23 cellular contexts compared by ENCODE assay signal in the genomic region with DNA sequence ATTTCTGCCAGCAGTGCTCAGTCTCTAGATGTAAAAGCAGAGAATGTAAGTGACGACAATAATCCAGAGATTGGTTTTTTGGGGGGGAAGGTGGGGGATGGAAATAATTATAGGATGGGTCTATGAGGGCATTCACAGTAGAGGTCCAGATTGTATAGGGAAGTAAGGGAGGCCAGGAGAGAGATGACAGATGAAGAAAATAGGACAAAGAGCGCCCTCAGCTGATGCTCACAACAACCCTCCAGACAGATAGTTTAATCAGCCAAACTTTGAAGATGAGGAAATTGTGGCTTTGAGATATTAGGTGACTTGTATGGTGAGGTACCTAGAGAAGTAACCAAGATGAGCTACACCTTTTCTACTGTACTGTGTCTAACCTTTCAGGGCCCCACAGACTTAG.
DNase-seq lines count a peak whose midpoint lies in the region; ATAC-seq and TF ChIP-seq lines count a peak whose summit lies in the region.
"Had no signal": no experiment of that assay in that cellular context is flagged by ENCODE, and none has a peak within 500 bp of the region (broad histone marks: within the 10 kb centered on the region; RNA-seq: fewer than 3 reads in every experiment).

No MANE protein-coding gene starts in this region.

- H3K4ac ChIP-seq in H9 (ENCODE audit: low read depth, low read length) (no peak overlapping the region), neuronal stem cell (ENCODE audit: low read length) (no peak overlapping the region)

- H3K27me3 ChIP-seq in H9 (ENCODE audit: insufficient read depth, low read length) (no peaks in the 10 kb centered on the region), foreskin keratinocyte (peaks cover 5% of the 10 kb centered on the region), neuronal stem cell (ENCODE audit: control insufficient read depth in 3 of 3, insufficient read depth in 3 of 3, low read depth in 1 of 3, low read length in 3 of 3) (peaks cover 0 to 3% (median 0%) of the 10 kb centered on the region in 3 experiments)
- no peaks in the 10 kb centered on the region for H3K27me3 ChIP-seq in effector memory CD4-positive, alpha-beta T cell (replicated peaks; ENCODE audit: control insufficient read depth, insufficient read depth, low read length, poor library complexity, severe bottlenecking)
- H3K27me3 ChIP-seq: Peyer's patch had no signal

- peaks cover under 1 to 12% of the 10 kb centered on the region in 2 experiments for H3K4me1 Mint-ChIP-seq in H9
- H3K4me1 Mint-ChIP-seq: GM23338 had no signal

- H3K27ac Mint-ChIP-seq in H9, result no peak overlapping the region
- H3K27ac Mint-ChIP-seq: GM23338 had no signal

- H3T11ph ChIP-seq in H9 (ENCODE audit: low read length), result no peak overlapping the region

- no peak overlapping the region for H2BK5ac ChIP-seq in H9 (ENCODE audit: insufficient read length, low read length)
- H2BK5ac ChIP-seq in neuronal stem cell (ENCODE audit: low read length), result no peak overlapping the region

- H3K4me1 ChIP-seq in H9 (ENCODE audit: insufficient read depth, low read length) (no peaks in the 10 kb centered on the region; the same call in 1 of the 2 replicates), OCI-LY7 (ENCODE audit: insufficient read depth, low read length, poor library complexity, severe bottlenecking) (no peaks in the 10 kb centered on the region), foreskin keratinocyte (no peaks in the 10 kb centered on the region), neuronal stem cell (ENCODE audit: control insufficient read depth in 2 of 2, insufficient read depth in 1 of 2, low read depth in 1 of 2, low read length in 2 of 2) (peaks cover 0 to 4% of the 10 kb centered on the region in 2 donors)
- no peaks in the 10 kb centered on the region for H3K4me1 ChIP-seq in effector memory CD4-positive, alpha-beta T cell (ENCODE audit: control insufficient read depth, insufficient read depth, low read length, poor library complexity, severe bottlenecking)
- H3K4me1 ChIP-seq: Peyer's patch had no signal

- H3K4me2 ChIP-seq in H9 (ENCODE audit: insufficient read depth, insufficient read length, low read length) (no peak overlapping the region), OCI-LY7 (ENCODE audit: low read length) (no peak overlapping the region), neuronal stem cell (ENCODE audit: insufficient read depth, low read length, poor library complexity, severe bottlenecking) (no peak overlapping the region)
- H3K4me2 ChIP-seq: GM23338 had no signal

- CTCF ChIA-PET in OCI-LY7 (lab: Charles Lee; ENCODE audit: unreplicated experiment), result no interaction called here

- TF ChIP-seq CTCF in H9 (conservative IDR thresholded peaks at IDR 0.05), result peak; percentile 25; the same call in 1 of the 3 replicates
- TF ChIP-seq CTCF in OCI-LY7 (conservative IDR thresholded peaks at IDR 0.05; ENCODE audit: low read length), result 0 out of 2 replicates have a peak, but pooled peaks have one; percentile 17
- TF ChIP-seq CTCF in foreskin keratinocyte (conservative IDR thresholded peaks at IDR 0.05), result peak; percentile 7

- no peak overlapping the region for H2AFZ ChIP-seq in H9 (ENCODE audit: low read length)
- H2AFZ ChIP-seq in OCI-LY7 (ENCODE audit: low read length), result no peak overlapping the region
- no peak overlapping the region for H2AFZ ChIP-seq in neuronal stem cell (ENCODE audit: low read length)
- H2AFZ ChIP-seq: GM23338 had no signal

- no peaks in the 10 kb centered on the region for H3K9me3 ChIP-seq in H9 (ENCODE audit: control insufficient read depth, low read depth, low read length)
- no peaks in the 10 kb centered on the region for H3K9me3 ChIP-seq in OCI-LY7 (ENCODE audit: low read length)
- no peaks in the 10 kb centered on the region for H3K9me3 ChIP-seq in neuronal stem cell (replicated peaks in 1 of 2; ENCODE audit: control insufficient read depth in 2 of 2, insufficient read depth in 1 of 2, low read depth in 1 of 2, low read length in 2 of 2)
- H3K9me3 ChIP-seq in effector memory CD4-positive, alpha-beta T cell (ENCODE audit: control insufficient read depth, low read length), result no peaks in the 10 kb centered on the region
- H3K9me3 ChIP-seq: Peyer's patch had no signal

- H2BK12ac ChIP-seq in H9 (ENCODE audit: insufficient read length, low read depth, low read length) (no peak overlapping the region), neuronal stem cell (ENCODE audit: low read length) (no peak overlapping the region)

- intact Hi-C loops in OCI-LY7 (cut with micrococcal nuclease; ENCODE audit: unreplicated experiment), result no loop called here

- no peak overlapping the region for H2BK120ac ChIP-seq in H9 (ENCODE audit: low read depth, low read length, poor library complexity, severe bottlenecking)
- no peak overlapping the region for H2BK120ac ChIP-seq in neuronal stem cell (ENCODE audit: low read depth, low read length)

- ATAC-seq in foreskin keratinocyte, result no peak
- ATAC-seq: GM23338 had no signal

- H3K4me3 ChIP-seq in OCI-LY7 (ENCODE audit: low read depth, low read length, poor library complexity, severe bottlenecking) (no peak overlapping the region), neuronal stem cell (ENCODE audit: low read length in 2 of 2) (no peak overlapping the region)
- H3K4me3 ChIP-seq in effector memory CD4-positive, alpha-beta T cell (ENCODE audit: insufficient read depth, low read depth, low read length, poor library complexity, severe bottlenecking), result no peak overlapping the region
- H3K4me3 ChIP-seq: GM23338, Peyer's patch had no signal

- H3K4me3 Mint-ChIP-seq in H9, result no peak overlapping the region
- H3K4me3 Mint-ChIP-seq: GM23338 had no signal

- H4K8ac ChIP-seq in H9 (replicated peaks; ENCODE audit: insufficient read length, low read depth, low read length) (no peak overlapping the region), neuronal stem cell (ENCODE audit: low read depth, low read length) (no peak overlapping the region)

- no peak overlapping the region for H2BK20ac ChIP-seq in H9 (ENCODE audit: low read depth, low read length, poor library complexity, severe bottlenecking)

- H3K56ac ChIP-seq in H9 (ENCODE audit: insufficient read length, low read depth, low read length), result no peak overlapping the region

- no peaks in the 10 kb centered on the region for H3K23me2 ChIP-seq in H9 (ENCODE audit: insufficient read length, low read depth, low read length, poor library complexity, severe bottlenecking)

- H3K9me2 ChIP-seq in OCI-LY7 (ENCODE audit: insufficient read depth, low read length), result no peaks in the 10 kb centered on the region

- H2AK5ac ChIP-seq in H9 (ENCODE audit: insufficient read length, low read length) (no peak overlapping the region), neuronal stem cell (ENCODE audit: low read depth, low read length) (no peak overlapping the region)

- H3K14ac ChIP-seq in H9 (ENCODE audit: insufficient read depth, low read length) (no peak overlapping the region), neuronal stem cell (ENCODE audit: low read length) (no peak overlapping the region)

- no peaks in the 10 kb centered on the region for H3K9me3 Mint-ChIP-seq in H9
- H3K9me3 Mint-ChIP-seq: GM23338 had no signal

- H4K91ac ChIP-seq in H9 (ENCODE audit: insufficient read length, low read depth, low read length) (no peak overlapping the region), neuronal stem cell (ENCODE audit: low read depth, low read length, poor library complexity) (no peak overlapping the region)

- no peak overlapping the region for H3K9ac ChIP-seq in H9 (ENCODE audit: extremely low read depth, insufficient read length, low read length)
- no peak overlapping the region for H3K9ac ChIP-seq in neuronal stem cell (ENCODE audit: low read depth, low read length, poor library complexity)

- BruUV-seq in OCI-LY7 (replicated peaks; lab: Mats Ljungman, UMichigan), result no TSS peak

- H2BK15ac ChIP-seq in H9 (ENCODE audit: low read depth, low read length), result no peak overlapping the region
- no peak overlapping the region for H2BK15ac ChIP-seq in neuronal stem cell (ENCODE audit: low read length)

- 100% methylated on average over 1 of the region's 2 CpGs for WGBS in H9 (ENCODE audit: extremely low coverage, insufficient read length, low lambda C conversion rate)
- WGBS in neuronal stem cell (ENCODE audit: extremely low coverage in 2 of 2, insufficient read length in 2 of 2, insufficient replicate concordance in 1 of 2), 2 donors, result 100% methylated on average over 1 of the region's 2 CpGs; no CpG with 5 or more reads in 1 of the 2 donors

- H3K27me3 Mint-ChIP-seq in H9 (ENCODE audit: low read depth), result no peaks in the 10 kb centered on the region

- H3K18ac ChIP-seq in H9 (ENCODE audit: insufficient read length, low read depth, low read length) (no peak overlapping the region), neuronal stem cell (ENCODE audit: low read length) (no peak overlapping the region)

- H3K79me1 ChIP-seq in H9 (ENCODE audit: insufficient read depth, low read depth, low read length, poor library complexity, severe bottlenecking) (no peaks in the 10 kb centered on the region), neuronal stem cell (ENCODE audit: low read depth, low read length) (no peaks in the 10 kb centered on the region)

- no peaks in the 10 kb centered on the region for H3K36me3 ChIP-seq in OCI-LY7 (ENCODE audit: insufficient read depth, low read length)
- no peaks in the 10 kb centered on the region for H3K36me3 ChIP-seq in neuronal stem cell (replicated peaks in 1 of 2; ENCODE audit: control insufficient read depth in 2 of 2, insufficient read depth in 2 of 2, low read length in 2 of 2)
- no peaks in the 10 kb centered on the region for H3K36me3 ChIP-seq in effector memory CD4-positive, alpha-beta T cell (ENCODE audit: control insufficient read depth, insufficient read depth, low read length)
- H3K36me3 ChIP-seq: Peyer's patch had no signal

- H3K23ac ChIP-seq in H9 (ENCODE audit: insufficient read length, low read depth, low read length), result no peak overlapping the region
- no peak overlapping the region for H3K23ac ChIP-seq in neuronal stem cell (ENCODE audit: low read depth, low read length, poor library complexity)

- H4K5ac ChIP-seq in H9 (ENCODE audit: insufficient read length, low read depth, low read length), result no peak overlapping the region

- H4K20me1 ChIP-seq in H9 (ENCODE audit: control insufficient read depth, insufficient read depth, insufficient read length), result no peaks in the 10 kb centered on the region
- H4K20me1 ChIP-seq in OCI-LY7 (ENCODE audit: insufficient read depth, low read length), result no peaks in the 10 kb centered on the region

- POLR2A ChIA-PET in OCI-LY7 (lab: Charles Lee), result no interaction called here

- H3K36me3 Mint-ChIP-seq in H9 (ENCODE audit: insufficient read depth in 1 of 3, low read depth in 3 of 3), result peaks cover 0 to 3% (median 0%) of the 10 kb centered on the region in 3 experiments; a peak in 1 of 7 replicates

- no peak overlapping the region for H3K27ac ChIP-seq in H9 (ENCODE audit: insufficient read length, low read depth, low read length)
- H3K27ac ChIP-seq in OCI-LY7 (ENCODE audit: low read depth, low read length, poor library complexity, severe bottlenecking), result no peak overlapping the region
- no peak overlapping the region for H3K27ac ChIP-seq in foreskin keratinocyte
- no peak overlapping the region for H3K27ac ChIP-seq in neuronal stem cell (replicated peaks; ENCODE audit: low read length)
- H3K27ac ChIP-seq in effector memory CD4-positive, alpha-beta T cell (ENCODE audit: insufficient read depth, low read length, poor library complexity, severe bottlenecking), result no peak overlapping the region
- H3K27ac ChIP-seq: 22Rv1, Peyer's patch had no signal

- peak; percentile 4 for DNase-seq in DMS53 (lab: John Stamatoyannopoulos, UW)
- no peak for DNase-seq in DMS53 treated with DMSO at 0.1 percent for 48 hours (lab: John Stamatoyannopoulos, UW; ENCODE audit: unreplicated experiment)
- DNase-seq in H9, result no peak
- peak; percentile 0 for DNase-seq in OCI-LY7 (ENCODE audit: low spot score)
- DNase-seq in foreskin keratinocyte, result no peak
- DNase-seq in neuronal stem cell (ENCODE audit: low spot score), result no peak
- DNase-seq in midbrain (lab: John Stamatoyannopoulos, UW), result no peak
- no peak for DNase-seq in effector memory CD4-positive, alpha-beta T cell
- DNase-seq: ACHN, Calu3, KG1, MM.1S, NCI-H1105, NCI-H1436 treated with DMSO at 0.1 percent for 48 hours, NCI-H1930, NCI-H2107, NCI-H524, NCI-H774, Peyer's patch, SIG-M5, T-helper 2 cell had no signal

- no peaks in the 10 kb centered on the region for H3K79me2 ChIP-seq in H9 (ENCODE audit: insufficient read depth, low read length)
- no peaks in the 10 kb centered on the region for H3K79me2 ChIP-seq in OCI-LY7 (ENCODE audit: insufficient read depth, low read depth, low read length)

Comparison
In these comparisons a context has a peak if more than half of its experiments do, and no peak if none do; other contexts are left out.
1. DNase-seq: peak in DMS53 (single experiment) and OCI-LY7 (single experiment); none in DMS53 treated with DMSO at 0.1 percent for 48 hours (single experiment), H9 (single experiment), foreskin keratinocyte (0 of 2), neuronal stem cell (single experiment), midbrain (single experiment) and effector memory CD4-positive, alpha-beta T cell (0 of 3).
2. Peak in every context shown above with its lines, with median percentiles within 50 percentile points of each other: CTCF ChIP-seq.